Comparison of ENCODE assay signal across 12 cellular contexts in genomic region chr5:149552761-149553160, GRCh38. TPM values are rescaled to one million over a fixed set of nuclear protein-coding genes. Genes with fewer than 3 reads are reported as not detected.
DNase-seq lines count a peak whose midpoint lies in the region; ATAC-seq and TF ChIP-seq lines count a peak whose summit lies in the region.
"Had no signal": no experiment of that assay in that cellular context is flagged by ENCODE, and none has a peak within 500 bp of the region (broad histone marks: within the 10 kb centered on the region; RNA-seq: fewer than 3 reads in every experiment).

No MANE protein-coding gene starts in this region.

- no peaks in the 10 kb centered on the region for H3K9me3 ChIP-seq in BLaER1 treated with 17β-estradiol and CSF1 and Interleukin-3, amounts not matched to agents 10 nM and 100 nM (replicated peaks in 1 of 11)
- H3K9me3 ChIP-seq in iPS-20b (ENCODE audit: insufficient read depth, low read depth, low read length): no peaks in the 10 kb centered on the region
- no peaks in the 10 kb centered on the region for H3K9me3 ChIP-seq in tibial artery
- no peaks in the 10 kb centered on the region for H3K9me3 ChIP-seq in BE2C
- H3K9me3 ChIP-seq: prostate gland, thoracic aorta had no signal

- peaks cover 30% of the 10 kb centered on the region for H3K36me3 Mint-ChIP-seq in GM23338 (ENCODE audit: low read depth)

- H3K27ac ChIP-seq in BLaER1 treated with 17β-estradiol and CSF1 and Interleukin-3, amounts not matched to agents 10 nM and 100 nM: peak overlapping the region in 1 of 11 experiments; percentile 98; a peak in 1 of 22 replicates
- H3K27ac ChIP-seq in GM23338 (ENCODE audit: low read depth) (peak overlapping the region; percentile 91), VCaP (peak overlapping the region; percentile 98), iPS-20b (ENCODE audit: low read length) (no peak overlapping the region), tibial artery (no peak overlapping the region)

- peaks cover 3% of the 10 kb centered on the region; the same call in 1 of the 3 replicates for H3K9me3 Mint-ChIP-seq in GM23338
- H3K9me3 Mint-ChIP-seq: CD4-positive, CD25-positive, alpha-beta regulatory T cell had no signal

- no peak for ATAC-seq in GM23338

- H3F3A ChIP-seq in GM23338 (replicated peaks; ENCODE audit: low read depth): 0 out of 2 replicates have a peak, but pooled peaks cover 5% of the 10 kb centered on the region

- H3K27me3 ChIP-seq in BLaER1 treated with 17β-estradiol and CSF1 and Interleukin-3, amounts not matched to agents 10 nM and 100 nM: no peaks in the 10 kb centered on the region
- H3K27me3 ChIP-seq in GM23338 (ENCODE audit: insufficient read depth): no peaks in the 10 kb centered on the region
- H3K27me3 ChIP-seq in iPS-20b (ENCODE audit: insufficient read depth, low read length): no peaks in the 10 kb centered on the region
- H3K27me3 ChIP-seq in tibial artery: no peaks in the 10 kb centered on the region
- no peaks in the 10 kb centered on the region for H3K27me3 ChIP-seq in BE2C

- peaks cover 14% of the 10 kb centered on the region for H3K4me1 Mint-ChIP-seq in GM23338

- H2AFZ ChIP-seq in GM23338: no peak overlapping the region

- peaks cover 22 to 25% (median 22%) of the 10 kb centered on the region in 11 experiments for H3K36me3 ChIP-seq in BLaER1 treated with 17β-estradiol and CSF1 and Interleukin-3, amounts not matched to agents 10 nM and 100 nM
- H3K36me3 ChIP-seq in GM23338 (ENCODE audit: insufficient read depth): peaks cover 7% of the 10 kb centered on the region; the same call in 1 of the 2 replicates
- peaks cover 28% of the 10 kb centered on the region for H3K36me3 ChIP-seq in iPS-20b (ENCODE audit: insufficient read depth, low read depth, low read length)
- H3K36me3 ChIP-seq in tibial artery: peaks cover 3 to 11% (median 8%) of the 10 kb centered on the region in 3 donors
- H3K36me3 ChIP-seq in BE2C: peaks cover 30% of the 10 kb centered on the region
- H3K36me3 ChIP-seq: prostate gland had no signal

- DNase-seq in GM23338 (ENCODE audit: low spot score): peak; percentile 39
- DNase-seq in tibial artery: no peak
- no peak for DNase-seq in BE2C
- no peak for DNase-seq in NCI-H1105 treated with DMSO at 0.1 percent for 48 hours (lab: John Stamatoyannopoulos, UW)
- no peak for DNase-seq in Ammon's horn (ENCODE audit: low spot score)
- DNase-seq: CD4-positive, CD25-positive, alpha-beta regulatory T cell; MV-4-11 had no signal

- peaks cover 22 to 32% (median 29%) of the 10 kb centered on the region in 10 experiments for H3K4me1 ChIP-seq in BLaER1 treated with 17β-estradiol and CSF1 and Interleukin-3, amounts not matched to agents 10 nM and 100 nM
- H3K4me1 ChIP-seq in GM23338 (ENCODE audit: insufficient read depth): peaks cover 14% of the 10 kb centered on the region
- peaks cover 3% of the 10 kb centered on the region for H3K4me1 ChIP-seq in iPS-20b (ENCODE audit: insufficient read depth, low read length)
- peaks cover 0 to 24% (median 12%) of the 10 kb centered on the region in 4 donors for H3K4me1 ChIP-seq in tibial artery
- no peaks in the 10 kb centered on the region for H3K4me1 ChIP-seq in BE2C
- H3K4me1 ChIP-seq: prostate gland had no signal

- H3K79me2 ChIP-seq in GM23338 (replicated peaks; ENCODE audit: insufficient read depth): peaks cover 32% of the 10 kb centered on the region

- TF ChIP-seq CTCF in GM23338 (conservative IDR thresholded peaks at IDR 0.05; ENCODE audit: low read depth in 2 of 2) (no peak), VCaP (conservative IDR thresholded peaks at IDR 0.05) (no peak), tibial artery (IDR thresholded peaks at IDR 0.05) (no peak), BE2C (IDR thresholded peaks at IDR 0.05; ENCODE audit: low read depth, low read length) (no peak)

- no peaks in the 10 kb centered on the region for H3K9me2 ChIP-seq in GM23338 (ENCODE audit: insufficient read depth)

- no peak overlapping the region for H3K4me3 ChIP-seq in BLaER1 treated with 17β-estradiol and CSF1 and Interleukin-3, amounts not matched to agents 10 nM and 100 nM
- H3K4me3 ChIP-seq in GM23338 (peak overlapping the region; percentile 96), iPS-20b (ENCODE audit: low read length) (no peak overlapping the region), tibial artery (no peak overlapping the region), BE2C (ENCODE audit: low read depth, low read length) (no peak overlapping the region)
- H3K4me3 ChIP-seq: prostate gland had no signal

- no peak overlapping the region for H3K9ac ChIP-seq in BLaER1 treated with 17β-estradiol and CSF1 and Interleukin-3, amounts not matched to agents 10 nM and 100 nM
- H3K9ac ChIP-seq in iPS-20b (ENCODE audit: low read depth, low read length): peak overlapping the region; percentile 98; the same call in 1 of the 2 replicates

- H3K4me3 Mint-ChIP-seq in GM23338: peak overlapping the region; percentile 97; the same call in 2 of the 3 replicates

- no peak overlapping the region for H3K27ac Mint-ChIP-seq in GM23338

- intact Hi-C loops in tibial artery (cut with DNase I; ENCODE audit: low total_unique reads): no loop called here

- H3K4me2 ChIP-seq in BLaER1 treated with 17β-estradiol and CSF1 and Interleukin-3, amounts not matched to agents 10 nM and 100 nM: peak overlapping the region; percentile 27 to 91 (median 86); a peak in 16 of 22 replicates
- H3K4me2 ChIP-seq in GM23338: peak overlapping the region; percentile 71

- peaks cover 7% of the 10 kb centered on the region for H3K27me3 Mint-ChIP-seq in GM23338 (ENCODE audit: insufficient read depth, low read depth, poor library complexity)

- peaks cover 24 to 31% (median 25%) of the 10 kb centered on the region in 11 experiments for H4K20me1 ChIP-seq in BLaER1 treated with 17β-estradiol and CSF1 and Interleukin-3, amounts not matched to agents 10 nM and 100 nM
- H4K20me1 ChIP-seq in GM23338 (replicated peaks; ENCODE audit: insufficient read depth): peaks cover 8% of the 10 kb centered on the region; the same call in 1 of the 2 replicates

TF ChIP-seq in GM23338, 12 proteins besides CTCF, POLR2A, EP300 and RAD21:
- no peak for TF ChIP-seq EZH2 (IDR thresholded peaks at IDR 0.05; ENCODE audit: low read depth, unreplicated experiment)
- TF ChIP-seq NANOG (IDR thresholded peaks at IDR 0.05; ENCODE audit: borderline replicate concordance): no peak
- no peak for TF ChIP-seq ZNF114 (CRISPR knock-in tag; IDR thresholded peaks at IDR 0.05)
- no peak for TF ChIP-seq POLR2AphosphoS5 (IDR thresholded peaks at IDR 0.05; ENCODE audit: low read depth)

RNA-seq across cellular contexts. Expression of gene CSNK1A1, which starts 1.5 kb away (rescaled TPM):
- total RNA-seq in GM23338 (2014; rRNA removed; shearing (Covaris generic)): 233 and 235 TPM in 2 replicates
- polyA plus RNA-seq in GM23338 (2016; fragmentation: Nextera tagmentation; extraction: Ambion mirVana): 110 and 114 TPM in 2 replicates
- polyA plus RNA-seq in BE2C (2012; ENCODE audit: insufficient read depth, insufficient read length, low read depth): 208 TPM

RNA-seq across cellular contexts. Expression of gene ARHGEF37, which starts 28.5 kb away (rescaled TPM):
- 0.12 and 0.14 TPM in 2 replicates for total RNA-seq in GM23338 (2014; rRNA removed; shearing (Covaris generic))
- polyA plus RNA-seq in GM23338 (2016; fragmentation: Nextera tagmentation; extraction: Ambion mirVana): 0.78 and 0.79 TPM in 2 replicates
- polyA plus RNA-seq in BE2C (2012; ENCODE audit: insufficient read depth, insufficient read length, low read depth): 0.23 TPM

Comparison
In these comparisons a context has a peak if more than half of its experiments do, and no peak if none do; other contexts are left out.
1. H3K27ac ChIP-seq: peak in GM23338 (single experiment) and VCaP (single experiment); none in iPS-20b (single experiment) and tibial artery (0 of 2).